ENCODE assay signal across 22 cellular contexts in genomic region chr6:39086711-39087110, GRCh38. TPM values are rescaled to one million over a fixed set of nuclear protein-coding genes. Genes with fewer than 3 reads are reported as not detected.
DNase-seq lines count a peak whose midpoint lies in the region; ATAC-seq and TF ChIP-seq lines count a peak whose summit lies in the region.
"Had no signal": no experiment of that assay in that cellular context is flagged by ENCODE, and none has a peak within 500 bp of the region (broad histone marks: within the 10 kb centered on the region; RNA-seq: fewer than 3 reads in every experiment).

No MANE protein-coding gene starts in this region.

- no peak overlapping the region for H3K4me3 Mint-ChIP-seq in activated CD8-positive, alpha-beta T cell treated with anti-CD3 and anti-CD28 coated beads for 36 hours
- H3K4me3 Mint-ChIP-seq in activated CD8-positive, alpha-beta T cell treated with anti-CD3 and anti-CD28 coated beads, Interleukin-2, amount 10 ng/mL, durations not matched to agents 7 days and 5 days, result no peak overlapping the region
- peak overlapping the region; percentile 9 to 36 for H3K4me3 Mint-ChIP-seq in stimulated activated naive CD8-positive, alpha-beta T cell treated with anti-CD3 and anti-CD28 coated beads, Interleukin-15, amount 100 ng/mL, for 72 hours
- H3K4me3 Mint-ChIP-seq in activated T-helper 17 cell treated with anti-CD3 and anti-CD28 coated beads, Interleukin-2, amount 50 U/mL, for 72 hours, result peak overlapping the region; percentile 23
- H3K4me3 Mint-ChIP-seq in stimulated activated effector memory CD8-positive, alpha-beta T cell treated with anti-CD3 and anti-CD28 coated beads, Interleukin-12 subunit alpha, Interleukin-12 subunit beta, amount 100 ng/mL, for 72 hours, result peak overlapping the region; percentile 19

- intact Hi-C loops in activated CD8-positive, alpha-beta T cell treated with anti-CD3 and anti-CD28 coated beads for 36 hours (cut with micrococcal nuclease), result no loop called here

- H3K27ac Mint-ChIP-seq in activated CD8-positive, alpha-beta T cell treated with anti-CD3 and anti-CD28 coated beads for 36 hours, result peak overlapping the region; percentile 43
- no peak overlapping the region for H3K27ac Mint-ChIP-seq in activated CD8-positive, alpha-beta T cell treated with anti-CD3 and anti-CD28 coated beads, Interleukin-2, amount 10 ng/mL, durations not matched to agents 7 days and 5 days
- peak overlapping the region in 1 of 2 donors; percentile 28 for H3K27ac Mint-ChIP-seq in stimulated activated naive CD8-positive, alpha-beta T cell treated with anti-CD3 and anti-CD28 coated beads, Interleukin-15, amount 100 ng/mL, for 72 hours
- peak overlapping the region; percentile 33 for H3K27ac Mint-ChIP-seq in activated T-helper 17 cell treated with anti-CD3 and anti-CD28 coated beads, Interleukin-2, amount 50 U/mL, for 72 hours
- H3K27ac Mint-ChIP-seq in stimulated activated effector memory CD8-positive, alpha-beta T cell treated with anti-CD3 and anti-CD28 coated beads, Interleukin-12 subunit alpha, Interleukin-12 subunit beta, amount 100 ng/mL, for 72 hours, result no peak overlapping the region

- CTCF ChIA-PET in activated CD8-positive, alpha-beta T cell treated with anti-CD3 and anti-CD28 coated beads for 36 hours (lab: Charles Lee), result interaction anchor here (0.8 to 2.8 kb wide), 5 partner anchors 13 to 113 kb away, joined by 4 to 10 read pairs (median 6); no protein-coding TSS in a partner anchor
- CTCF ChIA-PET in activated CD8-positive, alpha-beta T cell treated with anti-CD3 and anti-CD28 coated beads, Interleukin-2, amount 10 ng/mL, durations not matched to agents 7 days and 5 days (lab: Charles Lee), result interaction anchor here (2.8 kb wide), 1 partner anchor 223 kb away, joined by 11 read pairs; no protein-coding TSS in a partner anchor

- no peak for TF ChIP-seq CTCF in activated CD8-positive, alpha-beta T cell treated with anti-CD3 and anti-CD28 coated beads for 36 hours (IDR thresholded peaks at IDR 0.05)
- TF ChIP-seq CTCF in GM20000 (IDR thresholded peaks at IDR 0.05; ENCODE audit: extremely low read depth, missing control alignments), result no peak

- no peak for DNase-seq in activated CD8-positive, alpha-beta T cell treated with anti-CD3 and anti-CD28 coated beads for 36 hours
- DNase-seq in activated CD8-positive, alpha-beta T cell treated with anti-CD3 and anti-CD28 coated beads, Interleukin-2, amount 10 ng/mL, durations not matched to agents 7 days and 5 days, result no peak
- DNase-seq in stimulated activated naive CD8-positive, alpha-beta T cell treated with anti-CD3 and anti-CD28 coated beads, Interleukin-15, amount 100 ng/mL, for 72 hours, result no peak
- DNase-seq in stimulated activated naive CD8-positive, alpha-beta T cell treated with anti-CD3 and anti-CD28 coated beads, Interleukin-15, Interleukin-2, amounts not matched to agents 100 U/mL and 50 U/mL, for 24 hours, result no peak
- DNase-seq in stimulated activated effector memory CD8-positive, alpha-beta T cell treated with anti-CD3 and anti-CD28 coated beads, Interleukin-12 subunit alpha, Interleukin-12 subunit beta, amount 100 ng/mL, for 72 hours (ENCODE audit: low spot score in 2 of 2), result no peak
- no peak for DNase-seq in NCI-H1092 treated with DMSO at 0.1 percent for 48 hours (lab: John Stamatoyannopoulos, UW)
- no peak for DNase-seq in GM20000 (ENCODE audit: low spot score)
- DNase-seq: Calu3, GF-D8, KBM-7, MG63, NCI-H1048, NCI-H1436, NCI-H187, NCI-H524, NCI-H774, PC-9, SHP77 had no signal

- peaks cover 23% of the 10 kb centered on the region for H3K4me1 Mint-ChIP-seq in activated CD8-positive, alpha-beta T cell treated with anti-CD3 and anti-CD28 coated beads for 36 hours (ENCODE audit: low read depth)
- H3K4me1 Mint-ChIP-seq in activated CD8-positive, alpha-beta T cell treated with anti-CD3 and anti-CD28 coated beads, Interleukin-2, amount 10 ng/mL, durations not matched to agents 7 days and 5 days (ENCODE audit: low read depth), result peaks cover 13% of the 10 kb centered on the region
- H3K4me1 Mint-ChIP-seq in stimulated activated naive CD8-positive, alpha-beta T cell treated with anti-CD3 and anti-CD28 coated beads, Interleukin-15, amount 100 ng/mL, for 72 hours, result peaks cover 53% of the 10 kb centered on the region
- peaks cover 25% of the 10 kb centered on the region for H3K4me1 Mint-ChIP-seq in activated T-helper 17 cell treated with anti-CD3 and anti-CD28 coated beads, Interleukin-2, amount 50 U/mL, for 72 hours
- peaks cover 25% of the 10 kb centered on the region for H3K4me1 Mint-ChIP-seq in stimulated activated effector memory CD8-positive, alpha-beta T cell treated with anti-CD3 and anti-CD28 coated beads, Interleukin-12 subunit alpha, Interleukin-12 subunit beta, amount 100 ng/mL, for 72 hours

- POLR2A ChIA-PET in activated CD8-positive, alpha-beta T cell treated with anti-CD3 and anti-CD28 coated beads for 36 hours (lab: Charles Lee), result no interaction called here
- POLR2A ChIA-PET in activated CD8-positive, alpha-beta T cell treated with anti-CD3 and anti-CD28 coated beads, Interleukin-2, amount 10 ng/mL, durations not matched to agents 7 days and 5 days (lab: Charles Lee), result no interaction called here

- ATAC-seq in activated CD8-positive, alpha-beta T cell treated with anti-CD3 and anti-CD28 coated beads for 36 hours, result peak; percentile 4
- ATAC-seq in activated CD8-positive, alpha-beta T cell treated with anti-CD3 and anti-CD28 coated beads, Interleukin-2, amount 10 ng/mL, durations not matched to agents 7 days and 5 days, result no peak
- peak; percentile 17 for ATAC-seq in stimulated activated naive CD8-positive, alpha-beta T cell treated with anti-CD3 and anti-CD28 coated beads, Interleukin-15, amount 100 ng/mL, for 72 hours
- no peak for ATAC-seq in stimulated activated naive CD8-positive, alpha-beta T cell treated with anti-CD3 and anti-CD28 coated beads, Interleukin-15, Interleukin-2, amounts not matched to agents 100 U/mL and 50 U/mL, for 24 hours
- peak; percentile 14 for ATAC-seq in activated T-helper 17 cell treated with anti-CD3 and anti-CD28 coated beads, Interleukin-2, amount 50 U/mL, for 72 hours (replicated peaks)
- ATAC-seq in stimulated activated effector memory CD8-positive, alpha-beta T cell treated with anti-CD3 and anti-CD28 coated beads, Interleukin-12 subunit alpha, Interleukin-12 subunit beta, amount 100 ng/mL, for 72 hours, result no peak

- H3K27me3 Mint-ChIP-seq in activated CD8-positive, alpha-beta T cell treated with anti-CD3 and anti-CD28 coated beads for 36 hours, result peaks cover 46% of the 10 kb centered on the region
- peaks cover 32% of the 10 kb centered on the region for H3K27me3 Mint-ChIP-seq in activated CD8-positive, alpha-beta T cell treated with anti-CD3 and anti-CD28 coated beads, Interleukin-2, amount 10 ng/mL, durations not matched to agents 7 days and 5 days (ENCODE audit: low read depth)
- H3K27me3 Mint-ChIP-seq in stimulated activated naive CD8-positive, alpha-beta T cell treated with anti-CD3 and anti-CD28 coated beads, Interleukin-15, amount 100 ng/mL, for 72 hours, result peaks cover 74% of the 10 kb centered on the region
- peaks cover 64% of the 10 kb centered on the region for H3K27me3 Mint-ChIP-seq in activated T-helper 17 cell treated with anti-CD3 and anti-CD28 coated beads, Interleukin-2, amount 50 U/mL, for 72 hours

- no peaks in the 10 kb centered on the region for H3K36me3 Mint-ChIP-seq in activated CD8-positive, alpha-beta T cell treated with anti-CD3 and anti-CD28 coated beads for 36 hours (ENCODE audit: low read depth)
- no peaks in the 10 kb centered on the region for H3K36me3 Mint-ChIP-seq in activated CD8-positive, alpha-beta T cell treated with anti-CD3 and anti-CD28 coated beads, Interleukin-2, amount 10 ng/mL, durations not matched to agents 7 days and 5 days (ENCODE audit: low read depth)
- H3K36me3 Mint-ChIP-seq in activated T-helper 17 cell treated with anti-CD3 and anti-CD28 coated beads, Interleukin-2, amount 50 U/mL, for 72 hours (ENCODE audit: low read depth), result no peaks in the 10 kb centered on the region
- H3K36me3 Mint-ChIP-seq in stimulated activated effector memory CD8-positive, alpha-beta T cell treated with anti-CD3 and anti-CD28 coated beads, Interleukin-12 subunit alpha, Interleukin-12 subunit beta, amount 100 ng/mL, for 72 hours, result no peaks in the 10 kb centered on the region

- H3K9me3 Mint-ChIP-seq in activated CD8-positive, alpha-beta T cell treated with anti-CD3 and anti-CD28 coated beads for 36 hours, result no peaks in the 10 kb centered on the region
- no peaks in the 10 kb centered on the region for H3K9me3 Mint-ChIP-seq in activated CD8-positive, alpha-beta T cell treated with anti-CD3 and anti-CD28 coated beads, Interleukin-2, amount 10 ng/mL, durations not matched to agents 7 days and 5 days (ENCODE audit: insufficient read depth)
- no peaks in the 10 kb centered on the region for H3K9me3 Mint-ChIP-seq in stimulated activated naive CD8-positive, alpha-beta T cell treated with anti-CD3 and anti-CD28 coated beads, Interleukin-15, amount 100 ng/mL, for 72 hours
- H3K9me3 Mint-ChIP-seq in activated T-helper 17 cell treated with anti-CD3 and anti-CD28 coated beads, Interleukin-2, amount 50 U/mL, for 72 hours, result no peaks in the 10 kb centered on the region
- no peaks in the 10 kb centered on the region for H3K9me3 Mint-ChIP-seq in stimulated activated effector memory CD8-positive, alpha-beta T cell treated with anti-CD3 and anti-CD28 coated beads, Interleukin-12 subunit alpha, Interleukin-12 subunit beta, amount 100 ng/mL, for 72 hours

RNA-seq across cellular contexts. Expression of gene SAYSD1, which starts 28.3 kb away (rescaled TPM):
- 10 to 100 TPM; 16.0 to 16.8 TPM for total RNA-seq in activated CD8-positive, alpha-beta T cell treated with anti-CD3 and anti-CD28 coated beads for 36 hours
- total RNA-seq in activated CD8-positive, alpha-beta T cell treated with anti-CD3 and anti-CD28 coated beads, Interleukin-2, amount 10 ng/mL, durations not matched to agents 7 days and 5 days, result 10 to 100 TPM; 11.0 to 11.8 TPM
- total RNA-seq in activated T-helper 17 cell treated with anti-CD3 and anti-CD28 coated beads, Interleukin-2, amount 50 U/mL, for 72 hours, result 10 to 100 TPM in 1 of 2 donors, 1 to 10 TPM in 1; 7.7 to 10.3 TPM

RNA-seq across cellular contexts. Expression of gene GLP1R, which starts 38.1 kb away (rescaled TPM):
- total RNA-seq in activated CD8-positive, alpha-beta T cell treated with anti-CD3 and anti-CD28 coated beads for 36 hours, result 1 to 10 TPM in 1 of 2 experiments, under 1 TPM in 1; 0.81 to 1.1 TPM
- not detected for total RNA-seq in activated CD8-positive, alpha-beta T cell treated with anti-CD3 and anti-CD28 coated beads, Interleukin-2, amount 10 ng/mL, durations not matched to agents 7 days and 5 days
- not detected for total RNA-seq in activated T-helper 17 cell treated with anti-CD3 and anti-CD28 coated beads, Interleukin-2, amount 50 U/mL, for 72 hours
- total RNA-seq: A172, PC-9, RPMI7951, SK-MEL-5 had no signal

Comparison
In these comparisons a context has a peak if more than half of its experiments do, and no peak if none do; other contexts are left out.
1. ATAC-seq: peak in activated CD8-positive, alpha-beta T cell treated with anti-CD3 and anti-CD28 coated beads for 36 hours (single experiment), stimulated activated naive CD8-positive, alpha-beta T cell treated with anti-CD3 and anti-CD28 coated beads, Interleukin-15, amount 100 ng/mL, for 72 hours (single experiment) and activated T-helper 17 cell treated with anti-CD3 and anti-CD28 coated beads, Interleukin-2, amount 50 U/mL, for 72 hours (single experiment); none in activated CD8-positive, alpha-beta T cell treated with anti-CD3 and anti-CD28 coated beads, Interleukin-2, amount 10 ng/mL, durations not matched to agents 7 days and 5 days (single experiment), stimulated activated naive CD8-positive, alpha-beta T cell treated with anti-CD3 and anti-CD28 coated beads, Interleukin-15, Interleukin-2, amounts not matched to agents 100 U/mL and 50 U/mL, for 24 hours (single experiment) and stimulated activated effector memory CD8-positive, alpha-beta T cell treated with anti-CD3 and anti-CD28 coated beads, Interleukin-12 subunit alpha, Interleukin-12 subunit beta, amount 100 ng/mL, for 72 hours (single experiment).
2. H3K27ac Mint-ChIP-seq: peak in activated CD8-positive, alpha-beta T cell treated with anti-CD3 and anti-CD28 coated beads for 36 hours (single experiment) and activated T-helper 17 cell treated with anti-CD3 and anti-CD28 coated beads, Interleukin-2, amount 50 U/mL, for 72 hours (single experiment); none in activated CD8-positive, alpha-beta T cell treated with anti-CD3 and anti-CD28 coated beads, Interleukin-2, amount 10 ng/mL, durations not matched to agents 7 days and 5 days (single experiment) and stimulated activated effector memory CD8-positive, alpha-beta T cell treated with anti-CD3 and anti-CD28 coated beads, Interleukin-12 subunit alpha, Interleukin-12 subunit beta, amount 100 ng/mL, for 72 hours (single experiment).
3. H3K4me3 Mint-ChIP-seq: peak in stimulated activated naive CD8-positive, alpha-beta T cell treated with anti-CD3 and anti-CD28 coated beads, Interleukin-15, amount 100 ng/mL, for 72 hours (2 of 2), activated T-helper 17 cell treated with anti-CD3 and anti-CD28 coated beads, Interleukin-2, amount 50 U/mL, for 72 hours (single experiment) and stimulated activated effector memory CD8-positive, alpha-beta T cell treated with anti-CD3 and anti-CD28 coated beads, Interleukin-12 subunit alpha, Interleukin-12 subunit beta, amount 100 ng/mL, for 72 hours (single experiment); none in activated CD8-positive, alpha-beta T cell treated with anti-CD3 and anti-CD28 coated beads for 36 hours (single experiment) and activated CD8-positive, alpha-beta T cell treated with anti-CD3 and anti-CD28 coated beads, Interleukin-2, amount 10 ng/mL, durations not matched to agents 7 days and 5 days (single experiment).